20 cellular contexts compared by ENCODE assay signal in genomic region chr17:55830210-55830609, GRCh38.
DNase-seq lines count a peak whose midpoint lies in the region; ATAC-seq, FAIRE-seq and TF ChIP-seq lines count a peak whose summit lies in the region.
"Had no signal": no experiment of that assay in that cellular context is flagged by ENCODE, and none has a peak within 500 bp of the region (broad histone marks: within the 10 kb centered on the region; RNA-seq: fewer than 3 reads in every experiment).

No MANE protein-coding gene starts in this region.

- no CpG with 5 or more reads among the region's 4 CpGs for WGBS in IMR-90 (ENCODE audit: extremely low coverage in 2 of 2, insufficient read length in 1 of 2), 2 experiments
- WGBS in K562 (ENCODE audit: insufficient coverage, low coverage, missing lambda C conversion rate), result 21% methylated on average over 4 of the region's 4 CpGs

- no peak overlapping the region for H2AK9ac ChIP-seq in IMR-90 (replicated peaks; ENCODE audit: low read depth, low read length, poor library complexity)

- TF ChIP-seq CTCF in IMR-90 (conservative IDR thresholded peaks at IDR 0.05; ENCODE audit: low read depth, low read length), result no peak
- TF ChIP-seq CTCF in K562 (IDR thresholded peaks at IDR 0.05 in 2 of 3, conservative IDR thresholded peaks at IDR 0.05 in 1 of 3; ENCODE audit: insufficient read depth in 2 of 3, low read depth in 1 of 3, low read length in 3 of 3), result no peak
- no peak for TF ChIP-seq CTCF in neural progenitor cell (IDR thresholded peaks at IDR 0.05)

- H3K23ac ChIP-seq in IMR-90 (ENCODE audit: low read depth, low read length), result no peak overlapping the region

- POLR2A ChIA-PET in IMR-90 (lab: Charles Lee; ENCODE audit: unreplicated experiment), result no interaction called here
- POLR2A ChIA-PET in K562 (lab: Yijun Ruan, JAX), result interaction anchor here (1.2 to 5.6 kb wide), 2 partner anchors 8 to 14 kb away, joined by 3 to 27 read pairs; no protein-coding TSS in a partner anchor
- POLR2A ChIA-PET in naive thymus-derived CD4-positive, alpha-beta T cell (lab: Charles Lee), result no interaction called here

- H3K4me2 ChIP-seq in IMR-90 (ENCODE audit: low read depth, low read length) (no peak overlapping the region), K562 (ENCODE audit: insufficient read depth, low read length) (no peak overlapping the region), neural progenitor cell (peak overlapping the region; percentile 31)

- intact Hi-C loops in IMR-90 (cut with micrococcal nuclease), result no loop called here
- intact Hi-C loops in K562 (cut with micrococcal nuclease), result no loop called here
- intact Hi-C loops in naive thymus-derived CD4-positive, alpha-beta T cell (cut with micrococcal nuclease), result loop anchor here in 1 of 2 donors (10.0 kb wide), 1 partner anchor 415 kb away; no protein-coding TSS in a partner anchor

- no peak overlapping the region for H3K4ac ChIP-seq in IMR-90 (ENCODE audit: low read depth, low read length)

- H3K27me3 ChIP-seq in IMR-90 (ENCODE audit: control insufficient read depth, insufficient read depth, low read length) (no peaks in the 10 kb centered on the region; the same call in 1 of the 2 replicates), K562 (ENCODE audit: control insufficient read depth in 2 of 2, insufficient read depth in 2 of 2, low read length in 2 of 2) (0 out of 5 replicates have a peak, but pooled peaks cover 0 to 3% of the 10 kb centered on the region in 2 experiments), neural progenitor cell (no peaks in the 10 kb centered on the region)
- H3K27me3 ChIP-seq in naive thymus-derived CD4-positive, alpha-beta T cell (ENCODE audit: control insufficient read depth in 2 of 2, insufficient read depth in 2 of 2, low read length in 2 of 2), result no peaks in the 10 kb centered on the region

- no peak for FAIRE-seq in K562 (lab: Jason Lieb, UNC)
- FAIRE-seq: GM12878, H54 had no signal

- H2BK5ac ChIP-seq in IMR-90 (ENCODE audit: low read depth, low read length, poor library complexity, severe bottlenecking), result no peak overlapping the region

- no peak overlapping the region for H3K56ac ChIP-seq in IMR-90 (ENCODE audit: extremely low read depth, insufficient read depth, low read length)

- no peak overlapping the region for H2BK20ac ChIP-seq in IMR-90 (ENCODE audit: low read depth, low read length)

- H3K27ac ChIP-seq in IMR-90 (ENCODE audit: insufficient read depth, low read length) (no peak overlapping the region), K562 (ENCODE audit: extremely low read depth, low read depth, low read length) (no peak overlapping the region), neural progenitor cell (no peak overlapping the region)
- H3K27ac ChIP-seq in naive thymus-derived CD4-positive, alpha-beta T cell (ENCODE audit: low read depth, low read length), result no peak overlapping the region

- no peak for TF ChIP-seq POLR2A in IMR-90 (IDR thresholded peaks at IDR 0.05; ENCODE audit: low read depth, low read length)
- TF ChIP-seq POLR2A in K562 (conservative IDR thresholded peaks at IDR 0.05), result no peak

- no peak overlapping the region for H3K4me3 ChIP-seq in IMR-90 (ENCODE audit: insufficient read depth, low read depth, low read length)
- no peak overlapping the region for H3K4me3 ChIP-seq in K562
- H3K4me3 ChIP-seq in neural progenitor cell, result no peak overlapping the region
- no peak overlapping the region for H3K4me3 ChIP-seq in naive thymus-derived CD4-positive, alpha-beta T cell (ENCODE audit: low read length)
- H3K4me3 ChIP-seq: GM12878 had no signal

- dilution Hi-C loops in IMR-90 (cut with HindIII; ENCODE audit: low sequenced_read_pairs, unreplicated experiment), result no loop called here

- H3K36me3 Mint-ChIP-seq in neural progenitor cell, result no peaks in the 10 kb centered on the region
- no peaks in the 10 kb centered on the region for H3K36me3 Mint-ChIP-seq in naive thymus-derived CD4-positive, alpha-beta T cell
- H3K36me3 Mint-ChIP-seq: CD4-positive, CD25-positive, alpha-beta regulatory T cell had no signal

- H3K18ac ChIP-seq in IMR-90 (ENCODE audit: low read depth, low read length), result no peak overlapping the region

- H3K4me3 Mint-ChIP-seq in neural progenitor cell, result no peak overlapping the region
- H3K4me3 Mint-ChIP-seq in naive thymus-derived CD4-positive, alpha-beta T cell, result no peak overlapping the region
- H3K4me3 Mint-ChIP-seq: B cell; CD4-positive, CD25-positive, alpha-beta regulatory T cell; HFFc6 had no signal

- no peaks in the 10 kb centered on the region for H4K20me1 ChIP-seq in IMR-90 (ENCODE audit: insufficient read depth, low read length)
- H4K20me1 ChIP-seq in K562 (replicated peaks; ENCODE audit: control insufficient read depth, insufficient read depth, low read length), result no peaks in the 10 kb centered on the region
- H4K20me1 ChIP-seq in neural progenitor cell (ENCODE audit: low read depth), result no peaks in the 10 kb centered on the region

- H2BK15ac ChIP-seq in IMR-90 (ENCODE audit: low read depth, low read length), result no peak overlapping the region

- H2AK5ac ChIP-seq in IMR-90 (ENCODE audit: low read depth, low read length), result no peak overlapping the region

- H2BK120ac ChIP-seq in IMR-90 (ENCODE audit: low read depth, low read length), result no peak overlapping the region

- peak; percentile 25 for DNase-seq in NCI-H82 (lab: John Stamatoyannopoulos, UW)
- no peak for DNase-seq in NCI-H82 treated with DMSO at 0.1 percent for 48 hours (lab: John Stamatoyannopoulos, UW; ENCODE audit: unreplicated experiment)
- DNase-seq in IMR-90, result no peak
- no peak for DNase-seq in K562 (ENCODE audit: extremely low read depth in 1 of 4, low spot score in 3 of 4)
- DNase-seq in neural progenitor cell (ENCODE audit: low spot score), result no peak
- DNase-seq in naive thymus-derived CD4-positive, alpha-beta T cell, result no peak
- no peak for DNase-seq in H4 (ENCODE audit: low spot score)
- no peak for DNase-seq in LoVo (ENCODE audit: low spot score)
- DNase-seq: 8988T; C1 segment of cervical spinal cord; Caco-2; CD4-positive, CD25-positive, alpha-beta regulatory T cell; DMS53; DND-41; EL; HFFc6 had no signal

- H3K4me1 ChIP-seq in IMR-90 (ENCODE audit: control insufficient read depth, insufficient read depth, low read length) (no peaks in the 10 kb centered on the region), K562 (replicated peaks in 1 of 2; ENCODE audit: control insufficient read depth in 2 of 2, insufficient read depth in 2 of 2, low read length in 2 of 2) (no peaks in the 10 kb centered on the region), neural progenitor cell (peaks cover 22% of the 10 kb centered on the region)
- H3K4me1 ChIP-seq in naive thymus-derived CD4-positive, alpha-beta T cell (ENCODE audit: control insufficient read depth in 2 of 2, insufficient read depth in 2 of 2, low read length in 2 of 2), result no peaks in the 10 kb centered on the region
- H3K4me1 ChIP-seq: Caco-2 had no signal

- H3K79me2 ChIP-seq in K562 (ENCODE audit: control insufficient read depth, insufficient read depth, low read length), result no peaks in the 10 kb centered on the region
- no peaks in the 10 kb centered on the region for H3K79me2 ChIP-seq in neural progenitor cell (ENCODE audit: low read depth)

- peaks cover 18% of the 10 kb centered on the region for H3K4me1 Mint-ChIP-seq in neural progenitor cell
- H3K4me1 Mint-ChIP-seq in naive thymus-derived CD4-positive, alpha-beta T cell, result no peaks in the 10 kb centered on the region
- H3K4me1 Mint-ChIP-seq: B cell; CD4-positive, CD25-positive, alpha-beta regulatory T cell had no signal

- TF ChIP-seq RAD21 in IMR-90 (IDR thresholded peaks at IDR 0.05; ENCODE audit: low read length) (no peak), K562 (CRISPR knock-in tag; conservative IDR thresholded peaks at IDR 0.05 in 1 of 2, IDR thresholded peaks at IDR 0.05 in 1 of 2) (no peak)

- H2AFZ ChIP-seq in IMR-90 (replicated peaks; ENCODE audit: low read length, poor library complexity) (no peak overlapping the region), K562 (ENCODE audit: low read depth, low read length) (no peak overlapping the region), neural progenitor cell (replicated peaks) (no peak overlapping the region)

- H3K9ac ChIP-seq in IMR-90 (ENCODE audit: low read depth, low read length), result no peak overlapping the region
- no peak overlapping the region for H3K9ac ChIP-seq in K562 (ENCODE audit: insufficient read depth in 1 of 2, low read depth in 2 of 2, low read length in 2 of 2)
- H3K9ac ChIP-seq in neural progenitor cell, result no peak overlapping the region

- BruUV-seq in IMR-90 (replicated peaks; lab: Mats Ljungman, UMichigan) (no TSS peak), K562 (replicated peaks; lab: Mats Ljungman, UMichigan) (no TSS peak)

- no peaks in the 10 kb centered on the region for H3K79me1 ChIP-seq in IMR-90 (ENCODE audit: low read depth in 1 of 2, low read length in 2 of 2)

- H3K27me3 Mint-ChIP-seq in neural progenitor cell (ENCODE audit: insufficient read depth, low read depth), result peaks cover 3% of the 10 kb centered on the region
- H3K27me3 Mint-ChIP-seq in naive thymus-derived CD4-positive, alpha-beta T cell, result peaks cover 0 to 10% (median 8%) of the 10 kb centered on the region in 5 donors

- H4K91ac ChIP-seq in IMR-90 (ENCODE audit: insufficient read depth, low read depth, low read length), result no peak overlapping the region

- H3K9me3 Mint-ChIP-seq in neural progenitor cell, result no peaks in the 10 kb centered on the region
- no peaks in the 10 kb centered on the region for H3K9me3 Mint-ChIP-seq in naive thymus-derived CD4-positive, alpha-beta T cell
- H3K9me3 Mint-ChIP-seq: CD4-positive, CD25-positive, alpha-beta regulatory T cell; HFFc6 had no signal

- TF ChIP-seq EP300 in K562 (IDR thresholded peaks at IDR 0.05; ENCODE audit: low read length), result no peak

- CTCF ChIA-PET in IMR-90 (lab: Yijun Ruan, JAX) (no interaction called here), K562 (lab: Yijun Ruan, JAX; ENCODE audit: low intra/inter-chr PET ratio) (interaction anchor here (1.3 kb wide), 1 partner anchor 303 kb away, joined by 3 read pairs; no protein-coding TSS in a partner anchor)
- CTCF ChIA-PET in naive thymus-derived CD4-positive, alpha-beta T cell (lab: Charles Lee), result no interaction called here

- no peak for ATAC-seq in IMR-90 (ENCODE audit: low read depth)
- no peak for ATAC-seq in K562
- ATAC-seq in naive thymus-derived CD4-positive, alpha-beta T cell, result no peak
- ATAC-seq: GM12878, HCT116 had no signal

- H3K9me1 ChIP-seq in IMR-90 (ENCODE audit: insufficient read depth, low read length) (no peaks in the 10 kb centered on the region), K562 (ENCODE audit: control insufficient read depth, insufficient read depth, low read length) (no peaks in the 10 kb centered on the region)

- in situ Hi-C loops in IMR-90 (cut with MboI; ENCODE audit: low sequenced_read_pairs), result no loop called here
- in situ Hi-C loops in K562 (cut with MboI), result no loop called here

- H3K9me3 ChIP-seq in IMR-90 (ENCODE audit: control insufficient read depth, insufficient read depth, low read length) (no peaks in the 10 kb centered on the region), K562 (replicated peaks; ENCODE audit: control insufficient read depth, insufficient read depth, low read depth, low read length) (no peaks in the 10 kb centered on the region), neural progenitor cell (ENCODE audit: low read depth) (no peaks in the 10 kb centered on the region)
- no peaks in the 10 kb centered on the region for H3K9me3 ChIP-seq in naive thymus-derived CD4-positive, alpha-beta T cell (ENCODE audit: control insufficient read depth in 2 of 3, low read length in 3 of 3)
- H3K9me3 ChIP-seq: Caco-2 had no signal

- H4K8ac ChIP-seq in IMR-90 (ENCODE audit: low read depth in 2 of 2, low read length in 2 of 2), result no peak overlapping the region

- H3K27ac Mint-ChIP-seq in neural progenitor cell, result no peak overlapping the region
- H3K27ac Mint-ChIP-seq in naive thymus-derived CD4-positive, alpha-beta T cell, result no peak overlapping the region
- H3K27ac Mint-ChIP-seq: B cell; CD4-positive, CD25-positive, alpha-beta regulatory T cell; HFFc6 had no signal

- H4K5ac ChIP-seq in IMR-90 (ENCODE audit: low read depth, low read length), result no peak overlapping the region

- no peaks in the 10 kb centered on the region for H3K36me3 ChIP-seq in IMR-90 (ENCODE audit: control insufficient read depth, insufficient read depth, low read length)
- H3K36me3 ChIP-seq in K562 (ENCODE audit: control insufficient read depth, insufficient read depth, low read length), result no peaks in the 10 kb centered on the region
- no peaks in the 10 kb centered on the region for H3K36me3 ChIP-seq in neural progenitor cell
- no peaks in the 10 kb centered on the region for H3K36me3 ChIP-seq in naive thymus-derived CD4-positive, alpha-beta T cell (ENCODE audit: control insufficient read depth in 2 of 3, insufficient read depth in 3 of 3, low read length in 3 of 3)

- peaks cover 9% of the 10 kb centered on the region for H3F3A ChIP-seq in neural progenitor cell (ENCODE audit: low read depth)

- no peak overlapping the region for H3K14ac ChIP-seq in IMR-90 (replicated peaks; ENCODE audit: low read depth, low read length)
